In the genomic region with DNA sequence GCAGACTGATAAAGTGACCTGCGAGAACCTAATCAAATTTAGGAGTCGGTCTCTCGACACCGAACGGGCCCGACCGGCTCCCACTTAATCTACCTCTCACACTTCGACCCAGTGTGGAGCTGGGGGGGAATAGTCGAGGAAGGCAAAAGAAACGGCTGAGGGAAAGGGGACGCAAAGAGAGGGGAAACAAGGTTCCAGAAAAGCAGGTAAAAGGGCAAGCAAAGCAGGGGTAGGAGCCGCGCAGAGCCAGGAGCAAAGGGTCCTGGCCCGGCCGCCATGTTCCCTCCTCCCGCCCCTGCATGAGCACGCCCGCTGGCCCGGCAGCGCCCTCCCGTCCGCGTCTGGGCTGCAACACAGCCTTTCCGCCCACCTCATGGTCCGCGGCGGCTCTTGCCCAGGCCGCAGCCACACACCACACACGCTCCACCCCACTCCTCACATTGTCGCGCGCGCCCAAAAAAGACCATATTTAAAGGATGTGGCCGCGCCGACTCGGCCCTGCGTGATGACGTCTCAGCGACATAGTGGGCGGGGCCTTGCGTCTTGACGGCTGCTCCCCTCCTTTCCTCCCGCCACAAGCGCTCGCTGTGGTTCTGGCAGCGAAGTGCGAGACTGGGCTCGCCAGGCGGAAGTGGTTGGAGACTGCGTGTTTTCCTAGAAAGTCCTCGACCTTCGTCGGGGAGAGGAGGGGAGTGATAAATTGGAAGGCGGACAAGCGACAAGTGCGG, we compare ENCODE assay signal across 8 cellular contexts. TPM values are rescaled to one million over a fixed set of nuclear protein-coding genes. Genes with fewer than 3 reads are reported as not detected.
DNase-seq lines count a peak whose midpoint lies in the region; ATAC-seq and TF ChIP-seq lines count a peak whose summit lies in the region.

A gene with protein sequence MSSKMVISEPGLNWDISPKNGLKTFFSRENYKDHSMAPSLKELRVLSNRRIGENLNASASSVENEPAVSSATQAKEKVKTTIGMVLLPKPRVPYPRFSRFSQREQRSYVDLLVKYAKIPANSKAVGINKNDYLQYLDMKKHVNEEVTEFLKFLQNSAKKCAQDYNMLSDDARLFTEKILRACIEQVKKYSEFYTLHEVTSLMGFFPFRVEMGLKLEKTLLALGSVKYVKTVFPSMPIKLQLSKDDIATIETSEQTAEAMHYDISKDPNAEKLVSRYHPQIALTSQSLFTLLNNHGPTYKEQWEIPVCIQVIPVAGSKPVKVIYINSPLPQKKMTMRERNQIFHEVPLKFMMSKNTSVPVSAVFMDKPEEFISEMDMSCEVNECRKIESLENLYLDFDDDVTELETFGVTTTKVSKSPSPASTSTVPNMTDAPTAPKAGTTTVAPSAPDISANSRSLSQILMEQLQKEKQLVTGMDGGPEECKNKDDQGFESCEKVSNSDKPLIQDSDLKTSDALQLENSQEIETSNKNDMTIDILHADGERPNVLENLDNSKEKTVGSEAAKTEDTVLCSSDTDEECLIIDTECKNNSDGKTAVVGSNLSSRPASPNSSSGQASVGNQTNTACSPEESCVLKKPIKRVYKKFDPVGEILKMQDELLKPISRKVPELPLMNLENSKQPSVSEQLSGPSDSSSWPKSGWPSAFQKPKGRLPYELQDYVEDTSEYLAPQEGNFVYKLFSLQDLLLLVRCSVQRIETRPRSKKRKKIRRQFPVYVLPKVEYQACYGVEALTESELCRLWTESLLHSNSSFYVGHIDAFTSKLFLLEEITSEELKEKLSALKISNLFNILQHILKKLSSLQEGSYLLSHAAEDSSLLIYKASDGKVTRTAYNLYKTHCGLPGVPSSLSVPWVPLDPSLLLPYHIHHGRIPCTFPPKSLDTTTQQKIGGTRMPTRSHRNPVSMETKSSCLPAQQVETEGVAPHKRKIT (minus strand): TSS at position 510 of the 728 bp plus-strand sequence. CDS start 1,165 bp downstream, outside the sequence.

- peak within 1 kb of the TSS; percentile 89 for H4K91ac ChIP-seq in trophoblast cell (ENCODE audit: low read depth, low read length)

- 0% methylated on average over 54 to 57 of the region's 57 CpGs for WGBS in adipose tissue, 3 donors
- no CpG with 5 or more reads among the region's 57 CpGs for WGBS in trophoblast cell (ENCODE audit: extremely low coverage, insufficient coverage, insufficient read length)
- 0% methylated on average over 4 to 57 of the region's 57 CpGs for WGBS in transverse colon (ENCODE audit: low coverage in 1 of 2), 2 donors

- intact Hi-C loops in cardiac septum (cut with DNase I) (no loop called here), transverse colon (cut with DNase I; ENCODE audit: low total_unique reads) (no loop called here)

- peak within 1 kb of the TSS; percentile 75 for H2BK5ac ChIP-seq in trophoblast cell (ENCODE audit: low read depth, low read length, poor library complexity)

- peak within 1 kb of the TSS; percentile 89 for H2AFZ ChIP-seq in trophoblast cell (ENCODE audit: insufficient read depth, low read length, poor library complexity)

- no peak for TF ChIP-seq CTCF in GM12875 (IDR thresholded peaks at IDR 0.05; ENCODE audit: borderline replicate concordance, insufficient read depth, low read depth, low read length)
- peak in 1 of 5 experiments; percentile 43 for TF ChIP-seq CTCF in transverse colon (IDR thresholded peaks at IDR 0.05)

- peak within 1 kb of the TSS; percentile 91 for H3K9ac ChIP-seq in trophoblast cell (ENCODE audit: low read length)

- H3K14ac ChIP-seq in trophoblast cell (ENCODE audit: low read length), result peak within 1 kb of the TSS; percentile 87

- peak within 1 kb of the TSS; percentile 27 for H2BK120ac ChIP-seq in trophoblast cell (ENCODE audit: insufficient read depth, low read length, poor library complexity)

- H2BK12ac ChIP-seq in trophoblast cell (ENCODE audit: low read length), result no peak within 1 kb of the TSS

- no peak within 1 kb of the TSS for H3K23ac ChIP-seq in trophoblast cell (ENCODE audit: low read length)

- ATAC-seq in HG02798 (IDR thresholded peaks at IDR 0.05; ENCODE audit: poor library complexity, unreplicated experiment), result peak; percentile 93

- TF ChIP-seq EP300 in transverse colon (IDR thresholded peaks at IDR 0.05; ENCODE audit: low read depth), result no peak

- in situ Hi-C loops in transverse colon (cut with MboI; ENCODE audit: low pct_ligation_motif_present in 1 of 4, low pct_unique_long_range_greater_than_20kb in 1 of 4, low sequenced_read_pairs in 3 of 4), result no loop called here

- H4K8ac ChIP-seq in trophoblast cell (ENCODE audit: low read depth, low read length), result peak within 1 kb of the TSS; percentile 88

- peaks cover 5% of the 10 kb centered on the region for H3K79me2 ChIP-seq in trophoblast cell (ENCODE audit: control insufficient read depth, insufficient read depth, low read length, poor library complexity)

- H3K4me3 ChIP-seq in GM12875 (ENCODE audit: low read depth, low read length), result peak within 1 kb of the TSS; percentile 94
- H3K4me3 ChIP-seq in trophoblast cell (ENCODE audit: low read depth, low read length), result peak within 1 kb of the TSS; percentile 89
- H3K4me3 ChIP-seq in transverse colon, result peak within 1 kb of the TSS; percentile 70 to 87 (median 73)

- H3K9me3 ChIP-seq in trophoblast cell (ENCODE audit: insufficient read depth, low read depth, low read length) (no peaks in the 10 kb centered on the region), transverse colon (no peaks in the 10 kb centered on the region)

- H3K36me3 ChIP-seq in trophoblast cell (ENCODE audit: control insufficient read depth in 1 of 2, insufficient read depth in 2 of 2, low read length in 2 of 2), result no peaks in the 10 kb centered on the region
- H3K36me3 ChIP-seq in transverse colon, result peaks cover 0 to 5% (median 0%) of the 10 kb centered on the region in 4 donors

- peak within 1 kb of the TSS; percentile 75 for H4K12ac ChIP-seq in trophoblast cell (ENCODE audit: low read depth, low read length)

- peak; percentile 98 for TF ChIP-seq POLR2A in transverse colon (IDR thresholded peaks at IDR 0.05)

- peak within 1 kb of the TSS; percentile 79 for H3K18ac ChIP-seq in trophoblast cell (ENCODE audit: low read length)

- peaks cover 9% of the 10 kb centered on the region for H3K79me1 ChIP-seq in trophoblast cell (ENCODE audit: low read length)

- peaks cover 4 to 5% of the 10 kb centered on the region in 2 experiments for H3K4me1 ChIP-seq in trophoblast cell (ENCODE audit: control insufficient read depth in 1 of 2, insufficient read depth in 2 of 2, low read length in 2 of 2)
- peaks cover 7 to 40% (median 32%) of the 10 kb centered on the region in 4 donors for H3K4me1 ChIP-seq in transverse colon

- no peaks in the 10 kb centered on the region for H3K27me3 ChIP-seq in trophoblast cell (ENCODE audit: insufficient read depth, low read length)
- H3K27me3 ChIP-seq in transverse colon, result no peaks in the 10 kb centered on the region

- peak within 1 kb of the TSS; percentile 73 for H3K4me2 ChIP-seq in trophoblast cell (ENCODE audit: low read length)

- H2AK5ac ChIP-seq in trophoblast cell (ENCODE audit: low read length), result peak within 1 kb of the TSS; percentile 11

- H3K27ac ChIP-seq in adipose tissue (ENCODE audit: low read depth, low read length), result peak within 1 kb of the TSS; percentile 73
- peak within 1 kb of the TSS; percentile 85 for H3K27ac ChIP-seq in trophoblast cell (ENCODE audit: low read depth, low read length)
- peak within 1 kb of the TSS; percentile 92 to 96 (median 94) for H3K27ac ChIP-seq in transverse colon

- peak; percentile 92 for DNase-seq in NCI-H1436 (lab: John Stamatoyannopoulos, UW)
- DNase-seq in T follicular helper cell (ENCODE audit: low read depth), result peak; percentile 92
- peak; percentile 98 for DNase-seq in cardiac septum (ENCODE audit: low spot score)
- peak; percentile 92 to 96 for DNase-seq in trophoblast cell
- DNase-seq in transverse colon, result peak; percentile 98

- H3K4ac ChIP-seq in trophoblast cell (ENCODE audit: low read depth, low read length), result peak within 1 kb of the TSS; percentile 49

RNA-seq across cellular contexts. Expression of the gene that starts here (rescaled TPM):
- polyA plus RNA-seq in adipose tissue, result 10 to 100 TPM in 1 of 3 donors, 1 to 10 TPM in 2; 7.2 to 13.2 (median 9.6) TPM
- total RNA-seq in cardiac septum (29.7 TPM), transverse colon (10 to 100 TPM; 14.6 to 83.4 (median 26.5) TPM)
- polyA plus RNA-seq in trophoblast cell (2013), result 18.5 and 21.0 TPM in 2 replicates

Comparison
In these comparisons a context has a peak if more than half of its experiments do, and no peak if none do; other contexts are left out.
1. Peak in every context shown above with its lines: DNase-seq, ATAC-seq, H3K4me3 ChIP-seq and H3K27ac ChIP-seq.